In the genomic region with DNA sequence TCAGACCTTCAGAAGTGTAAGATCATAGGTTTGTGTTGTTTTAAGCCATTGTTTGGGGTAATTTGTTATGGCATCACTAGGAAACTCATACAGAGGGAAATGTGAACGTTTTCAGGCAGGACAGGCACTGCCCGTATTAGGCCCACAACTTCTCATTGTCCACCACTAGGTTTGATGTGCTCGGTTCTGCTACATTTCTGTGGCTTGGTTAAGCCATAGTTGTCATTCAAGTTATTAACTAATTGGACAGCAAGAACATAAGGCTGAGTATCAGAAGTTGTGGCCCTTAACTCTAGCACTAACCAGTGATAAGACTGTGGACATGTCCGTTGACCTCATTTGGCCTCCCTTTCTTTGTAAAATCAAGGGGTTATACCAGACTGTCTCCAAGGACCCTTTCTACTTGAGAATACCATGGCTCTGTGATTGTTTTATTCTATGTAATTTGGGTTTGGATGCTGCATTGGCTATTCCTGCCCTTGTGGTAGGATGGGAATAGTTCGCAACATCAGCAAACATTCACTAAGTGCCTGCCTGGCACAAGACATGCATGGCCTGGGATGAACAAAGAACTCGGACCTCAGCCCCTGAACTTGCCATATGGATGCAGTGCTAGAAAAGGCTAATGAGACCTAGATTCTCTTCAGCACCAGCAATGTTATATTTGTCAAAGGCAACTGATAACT, we compare ENCODE assay signal across 28 cellular contexts.
"Had no signal": no experiment of that assay in that cellular context is flagged by ENCODE, and none has a peak within 500 bp of the region (broad histone marks: within the 10 kb centered on the region; RNA-seq: fewer than 3 reads in every experiment).

No MANE protein-coding gene starts in this region.

- H3K9me3 ChIP-seq: colonic mucosa, esophagus squamous epithelium, gastrocnemius medialis, gastroesophageal sphincter, heart left ventricle, heart right ventricle had no signal

- DNase-seq: colonic mucosa; cortex of kidney; dermis blood vessel endothelial cell; dorsolateral prefrontal cortex; effector CD4-positive, alpha-beta T cell; effector CD8-positive, alpha-beta T cell; effector memory CD4-positive, alpha-beta T cell; effector memory CD8-positive, alpha-beta T cell; endodermal cell; erythroblast; esophagus squamous epithelium; foreskin fibroblast; foreskin keratinocyte; foreskin melanocyte; gastrocnemius medialis; glutamatergic neuron; head of caudate nucleus; heart left ventricle; heart right ventricle had no signal

- FAIRE-seq: colon, endometrium, endothelial cell of umbilical vein, frontal cortex had no signal

- H3K4me2 ChIP-seq: hepatocyte had no signal

- H2AFZ ChIP-seq: hepatocyte had no signal

- H3K4me1 ChIP-seq: colonic mucosa, esophagus squamous epithelium, foreskin keratinocyte, gastrocnemius medialis, gastroesophageal sphincter, heart left ventricle, heart right ventricle had no signal

- ATAC-seq: effector memory CD8-positive, alpha-beta T cell; esophagus mucosa; foreskin keratinocyte; gastrocnemius medialis; gastroesophageal sphincter; heart left ventricle; heart right ventricle had no signal

- H3K27ac ChIP-seq: colonic mucosa, coronary artery, dorsolateral prefrontal cortex, epithelial cell of prostate, esophagus squamous epithelium, foreskin keratinocyte, gastrocnemius medialis, gastroesophageal sphincter, heart left ventricle, heart right ventricle, hepatocyte had no signal

- H3K4me3 ChIP-seq: colonic mucosa, coronary artery, dorsolateral prefrontal cortex, esophagus squamous epithelium, gastrocnemius medialis, gastroesophageal sphincter, heart left ventricle, heart right ventricle, hepatocyte had no signal

- H3K27me3 ChIP-seq: colonic mucosa, foreskin keratinocyte, gastrocnemius medialis, gastroesophageal sphincter, heart left ventricle, heart right ventricle, hepatocyte had no signal

- H3K79me2 ChIP-seq: hepatocyte had no signal

- H3K36me3 ChIP-seq: colonic mucosa, esophagus squamous epithelium, gastrocnemius medialis, gastroesophageal sphincter, heart left ventricle, heart right ventricle had no signal
